ENCODE assay signal across 9 cellular contexts in the genomic region with DNA sequence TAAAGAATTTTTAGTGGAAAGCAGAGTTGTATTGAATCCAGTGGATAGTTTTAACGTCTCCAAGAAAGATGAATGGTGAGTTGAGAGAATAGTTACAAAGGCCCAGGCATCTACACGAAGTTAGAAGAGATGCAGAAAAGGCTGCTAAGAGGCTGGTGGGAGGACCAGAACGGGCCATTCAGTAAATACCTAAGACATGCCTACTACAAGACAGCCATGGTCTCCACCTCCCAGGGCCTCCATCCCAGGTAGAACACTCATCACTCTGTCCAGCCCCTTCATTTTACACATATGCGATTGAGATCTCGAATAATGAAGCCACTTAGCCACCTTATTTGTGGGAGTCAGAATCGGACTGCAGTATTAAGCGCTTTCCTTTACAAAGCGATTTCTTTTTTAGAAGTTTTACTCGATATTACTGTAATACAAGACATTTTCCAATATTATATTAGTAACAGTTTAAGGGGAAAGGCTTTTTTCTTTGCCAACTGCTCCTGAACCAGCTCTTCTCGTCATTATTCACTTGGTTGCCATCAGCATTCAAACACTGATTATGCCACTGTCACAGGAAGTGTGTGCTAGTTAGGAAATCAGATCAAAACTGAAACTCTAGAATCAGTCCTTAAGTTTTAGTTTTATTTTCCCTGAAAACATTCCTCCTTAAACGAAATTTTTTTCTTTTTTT. TPM values are rescaled to one million over a fixed set of nuclear protein-coding genes. Genes with fewer than 3 reads are reported as not detected.
A peak's percentile ranks its signal among the peaks of the same experiment; 100 is the strongest.
DNase-seq lines count a peak whose midpoint lies in the region; ATAC-seq and TF ChIP-seq lines count a peak whose summit lies in the region.
"Had no signal": no experiment of that assay in that cellular context is flagged by ENCODE, and none has a peak within 500 bp of the region (broad histone marks: within the 10 kb centered on the region; RNA-seq: fewer than 3 reads in every experiment).

No MANE protein-coding gene starts in this region.

- no peaks in the 10 kb centered on the region for H3K27me3 ChIP-seq in BJ (ENCODE audit: control insufficient read depth, insufficient read depth, low read length)
- no peaks in the 10 kb centered on the region for H3K27me3 ChIP-seq in naive thymus-derived CD4-positive, alpha-beta T cell (ENCODE audit: control insufficient read depth in 2 of 2, insufficient read depth in 2 of 2, low read length in 2 of 2)

- intact Hi-C loops in naive thymus-derived CD4-positive, alpha-beta T cell (cut with micrococcal nuclease): loop anchor here (1.0 kb wide), 2 partner anchors 8 to 10 kb away; no protein-coding TSS in a partner anchor

- no peak for ATAC-seq in naive thymus-derived CD4-positive, alpha-beta T cell
- ATAC-seq in GM18870 (IDR thresholded peaks at IDR 0.05; ENCODE audit: unreplicated experiment): no peak
- no peak for ATAC-seq in HG03469 (IDR thresholded peaks at IDR 0.05; ENCODE audit: unreplicated experiment)
- ATAC-seq in HG03280 (IDR thresholded peaks at IDR 0.05; ENCODE audit: unreplicated experiment): no peak
- ATAC-seq in GM19035 (IDR thresholded peaks at IDR 0.05; ENCODE audit: unreplicated experiment): no peak

- POLR2A ChIA-PET in BJ (lab: Charles Lee): no interaction called here
- POLR2A ChIA-PET in naive thymus-derived CD4-positive, alpha-beta T cell (lab: Charles Lee): interaction anchor here (0.9 to 5.2 kb wide), 6 partner anchors 10 to 170 kb away, joined by 3 to 78 read pairs (median 8); no protein-coding TSS in a partner anchor

- H3K27me3 Mint-ChIP-seq in naive thymus-derived CD4-positive, alpha-beta T cell: no peaks in the 10 kb centered on the region

- CTCF ChIA-PET in BJ (lab: Yijun Ruan, JAX): interaction anchor here (0.6 to 4.1 kb wide), 7 partner anchors 13 to 1254 kb away, joined by 3 to 19 read pairs (median 3); no protein-coding TSS in a partner anchor
- CTCF ChIA-PET in naive thymus-derived CD4-positive, alpha-beta T cell (lab: Charles Lee): interaction anchor here (2.4 to 2.9 kb wide), 2 partner anchors 11 to 48 kb away, joined by 15 to 19 read pairs; no protein-coding TSS in a partner anchor

- peaks cover 47 to 72% (median 66%) of the 10 kb centered on the region in 7 donors for H3K4me1 Mint-ChIP-seq in naive thymus-derived CD4-positive, alpha-beta T cell

- H3K9me3 ChIP-seq in naive thymus-derived CD4-positive, alpha-beta T cell (ENCODE audit: control insufficient read depth in 2 of 3, low read length in 3 of 3): no peaks in the 10 kb centered on the region
- H3K9me3 ChIP-seq: HAP-1 had no signal

- H3K27ac Mint-ChIP-seq in naive thymus-derived CD4-positive, alpha-beta T cell: peak overlapping the region; percentile 87 to 100 (median 96)

- H3K4me3 Mint-ChIP-seq in naive thymus-derived CD4-positive, alpha-beta T cell: peak overlapping the region; percentile 92 to 100 (median 99)

- H3K27ac ChIP-seq in naive thymus-derived CD4-positive, alpha-beta T cell (ENCODE audit: low read depth, low read length): peak overlapping the region; percentile 97

- peaks cover 3% of the 10 kb centered on the region for H3K36me3 ChIP-seq in BJ (ENCODE audit: control insufficient read depth, insufficient read depth, low read length)
- peaks cover 0 to 14% (median 0%) of the 10 kb centered on the region in 3 experiments for H3K36me3 ChIP-seq in naive thymus-derived CD4-positive, alpha-beta T cell (ENCODE audit: control insufficient read depth in 2 of 3, insufficient read depth in 3 of 3, low read length in 3 of 3)
- H3K36me3 ChIP-seq: HAP-1 had no signal

- peak overlapping the region; percentile 92 for H3K4me3 ChIP-seq in BJ (ENCODE audit: low read depth, low read length)
- peak overlapping the region; percentile 81 for H3K4me3 ChIP-seq in naive thymus-derived CD4-positive, alpha-beta T cell (ENCODE audit: low read length)

- H3K4me1 ChIP-seq in naive thymus-derived CD4-positive, alpha-beta T cell (ENCODE audit: control insufficient read depth in 2 of 2, insufficient read depth in 2 of 2, low read length in 2 of 2): peaks cover 37 to 46% of the 10 kb centered on the region in 2 donors

- DNase-seq in BJ (ENCODE audit: low read depth): no peak
- DNase-seq in NCI-H226: peak; percentile 50
- peak; percentile 31 for DNase-seq in central memory CD4-positive, alpha-beta T cell
- peak in 3 of 9 donors; percentile 15 to 44 (median 33) for DNase-seq in naive thymus-derived CD4-positive, alpha-beta T cell

- TF ChIP-seq CTCF in BJ (IDR thresholded peaks at IDR 0.05; ENCODE audit: insufficient read depth, low read depth, low read length): no peak

- peaks cover 0 to 2% (median 0%) of the 10 kb centered on the region in 11 donors for H3K9me3 Mint-ChIP-seq in naive thymus-derived CD4-positive, alpha-beta T cell

- peaks cover 5 to 33% (median 20%) of the 10 kb centered on the region in 5 donors for H3K36me3 Mint-ChIP-seq in naive thymus-derived CD4-positive, alpha-beta T cell

RNA-seq across cellular contexts. Expression of a gene that starts 1.6 kb away (rescaled TPM):
- polyA plus RNA-seq in BJ (2011; rRNA removed): 175 and 265 TPM in 2 replicates
- 50.6 and 74.3 TPM in 2 replicates for polyA minus RNA-seq in BJ (2011; rRNA and poly(A)+ RNA removed)
- 100 to 1,000 TPM in 2 of 5 experiments, 10 to 100 TPM in 3; 66.4 to 122 (median 75.9) TPM for total RNA-seq in naive thymus-derived CD4-positive, alpha-beta T cell
- 10 to 100 TPM; 81.6 to 95.6 TPM for polyA plus RNA-seq in naive thymus-derived CD4-positive, alpha-beta T cell

RNA-seq across cellular contexts. Expression of a gene that starts 6.9 kb away (rescaled TPM):
- 1.5 and 1.7 TPM in 2 replicates for polyA plus RNA-seq in BJ (2011; rRNA removed)
- polyA minus RNA-seq in BJ (2011; rRNA and poly(A)+ RNA removed): 0.66 and 0.98 TPM in 2 replicates
- total RNA-seq in naive thymus-derived CD4-positive, alpha-beta T cell: 10 to 100 TPM; 25.8 to 67.0 (median 31.1) TPM
- 10 to 100 TPM; 13.4 to 27.3 TPM for polyA plus RNA-seq in naive thymus-derived CD4-positive, alpha-beta T cell
